Comparison of ENCODE assay signal across 2 cellular contexts in the genomic region with DNA sequence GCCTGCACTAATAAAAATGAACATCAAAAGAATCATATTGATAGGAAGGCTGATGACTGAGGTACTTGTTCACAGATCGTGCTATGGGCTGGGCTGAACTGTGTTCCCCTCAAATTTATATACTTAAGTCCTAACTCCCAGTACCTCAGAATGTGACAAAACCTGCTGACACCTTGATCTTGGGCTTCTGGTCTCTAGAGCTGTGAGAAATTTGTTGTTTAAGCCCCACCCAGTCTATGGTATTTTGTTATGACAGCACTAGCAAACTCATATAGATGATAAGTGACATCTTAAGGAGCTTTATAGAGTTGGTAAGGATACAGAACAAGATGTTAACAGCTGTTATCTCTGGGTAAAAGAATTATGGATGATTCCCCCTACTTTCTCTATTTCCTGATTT.
TF ChIP-seq lines count a peak whose summit lies in the region.

No MANE protein-coding gene starts in this region.

TF ChIP-seq in SK-N-SH treated with all-trans-retinoic acid at 6 μM for 48 hours, 23 proteins besides CTCF, POLR2A, EP300 and RAD21:
- no peak for TF ChIP-seq PPARA (CRISPR knock-in tag; IDR thresholded peaks at IDR 0.05; ENCODE audit: borderline replicate concordance)
- TF ChIP-seq, protein P1, sequence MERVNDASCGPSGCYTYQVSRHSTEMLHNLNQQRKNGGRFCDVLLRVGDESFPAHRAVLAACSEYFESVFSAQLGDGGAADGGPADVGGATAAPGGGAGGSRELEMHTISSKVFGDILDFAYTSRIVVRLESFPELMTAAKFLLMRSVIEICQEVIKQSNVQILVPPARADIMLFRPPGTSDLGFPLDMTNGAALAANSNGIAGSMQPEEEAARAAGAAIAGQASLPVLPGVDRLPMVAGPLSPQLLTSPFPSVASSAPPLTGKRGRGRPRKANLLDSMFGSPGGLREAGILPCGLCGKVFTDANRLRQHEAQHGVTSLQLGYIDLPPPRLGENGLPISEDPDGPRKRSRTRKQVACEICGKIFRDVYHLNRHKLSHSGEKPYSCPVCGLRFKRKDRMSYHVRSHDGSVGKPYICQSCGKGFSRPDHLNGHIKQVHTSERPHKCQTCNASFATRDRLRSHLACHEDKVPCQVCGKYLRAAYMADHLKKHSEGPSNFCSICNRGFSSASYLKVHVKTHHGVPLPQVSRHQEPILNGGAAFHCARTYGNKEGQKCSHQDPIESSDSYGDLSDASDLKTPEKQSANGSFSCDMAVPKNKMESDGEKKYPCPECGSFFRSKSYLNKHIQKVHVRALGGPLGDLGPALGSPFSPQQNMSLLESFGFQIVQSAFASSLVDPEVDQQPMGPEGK (CRISPR knock-in tag; IDR thresholded peaks at IDR 0.05; ENCODE audit: borderline replicate concordance): no peak
- TF ChIP-seq CSDC2 (CRISPR knock-in tag; IDR thresholded peaks at IDR 0.05): no peak
- no peak for TF ChIP-seq GLIS3 (CRISPR knock-in tag; IDR thresholded peaks at IDR 0.05)
- no peak for TF ChIP-seq ZNF70 (CRISPR knock-in tag; IDR thresholded peaks at IDR 0.05)
- TF ChIP-seq TCF4 (CRISPR knock-in tag; IDR thresholded peaks at IDR 0.05; ENCODE audit: borderline replicate concordance): no peak
- no peak for TF ChIP-seq ZFP3 (CRISPR knock-in tag; IDR thresholded peaks at IDR 0.05)
- no peak for TF ChIP-seq RARB (CRISPR knock-in tag; IDR thresholded peaks at IDR 0.05)
- TF ChIP-seq OSR1 (CRISPR knock-in tag; IDR thresholded peaks at IDR 0.05): no peak
- TF ChIP-seq SNAI2 (CRISPR knock-in tag; IDR thresholded peaks at IDR 0.05): no peak
- TF ChIP-seq, protein P2, sequence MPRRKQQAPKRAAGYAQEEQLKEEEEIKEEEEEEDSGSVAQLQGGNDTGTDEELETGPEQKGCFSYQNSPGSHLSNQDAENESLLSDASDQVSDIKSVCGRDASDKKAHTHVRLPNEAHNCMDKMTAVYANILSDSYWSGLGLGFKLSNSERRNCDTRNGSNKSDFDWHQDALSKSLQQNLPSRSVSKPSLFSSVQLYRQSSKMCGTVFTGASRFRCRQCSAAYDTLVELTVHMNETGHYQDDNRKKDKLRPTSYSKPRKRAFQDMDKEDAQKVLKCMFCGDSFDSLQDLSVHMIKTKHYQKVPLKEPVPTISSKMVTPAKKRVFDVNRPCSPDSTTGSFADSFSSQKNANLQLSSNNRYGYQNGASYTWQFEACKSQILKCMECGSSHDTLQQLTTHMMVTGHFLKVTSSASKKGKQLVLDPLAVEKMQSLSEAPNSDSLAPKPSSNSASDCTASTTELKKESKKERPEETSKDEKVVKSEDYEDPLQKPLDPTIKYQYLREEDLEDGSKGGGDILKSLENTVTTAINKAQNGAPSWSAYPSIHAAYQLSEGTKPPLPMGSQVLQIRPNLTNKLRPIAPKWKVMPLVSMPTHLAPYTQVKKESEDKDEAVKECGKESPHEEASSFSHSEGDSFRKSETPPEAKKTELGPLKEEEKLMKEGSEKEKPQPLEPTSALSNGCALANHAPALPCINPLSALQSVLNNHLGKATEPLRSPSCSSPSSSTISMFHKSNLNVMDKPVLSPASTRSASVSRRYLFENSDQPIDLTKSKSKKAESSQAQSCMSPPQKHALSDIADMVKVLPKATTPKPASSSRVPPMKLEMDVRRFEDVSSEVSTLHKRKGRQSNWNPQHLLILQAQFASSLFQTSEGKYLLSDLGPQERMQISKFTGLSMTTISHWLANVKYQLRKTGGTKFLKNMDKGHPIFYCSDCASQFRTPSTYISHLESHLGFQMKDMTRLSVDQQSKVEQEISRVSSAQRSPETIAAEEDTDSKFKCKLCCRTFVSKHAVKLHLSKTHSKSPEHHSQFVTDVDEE (CRISPR knock-in tag; IDR thresholded peaks at IDR 0.05): no peak
- no peak for TF ChIP-seq ESRRG (CRISPR knock-in tag; IDR thresholded peaks at IDR 0.05)
- no peak for TF ChIP-seq TOX (CRISPR knock-in tag; IDR thresholded peaks at IDR 0.05; ENCODE audit: borderline replicate concordance)
- TF ChIP-seq, protein P3, sequence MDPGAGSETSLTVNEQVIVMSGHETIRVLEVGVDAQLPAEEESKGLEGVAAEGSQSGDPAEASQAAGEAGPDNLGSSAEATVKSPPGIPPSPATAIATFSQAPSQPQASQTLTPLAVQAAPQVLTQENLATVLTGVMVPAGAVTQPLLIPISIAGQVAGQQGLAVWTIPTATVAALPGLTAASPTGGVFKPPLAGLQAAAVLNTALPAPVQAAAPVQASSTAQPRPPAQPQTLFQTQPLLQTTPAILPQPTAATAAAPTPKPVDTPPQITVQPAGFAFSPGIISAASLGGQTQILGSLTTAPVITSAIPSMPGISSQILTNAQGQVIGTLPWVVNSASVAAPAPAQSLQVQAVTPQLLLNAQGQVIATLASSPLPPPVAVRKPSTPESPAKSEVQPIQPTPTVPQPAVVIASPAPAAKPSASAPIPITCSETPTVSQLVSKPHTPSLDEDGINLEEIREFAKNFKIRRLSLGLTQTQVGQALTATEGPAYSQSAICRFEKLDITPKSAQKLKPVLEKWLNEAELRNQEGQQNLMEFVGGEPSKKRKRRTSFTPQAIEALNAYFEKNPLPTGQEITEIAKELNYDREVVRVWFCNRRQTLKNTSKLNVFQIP (CRISPR knock-in tag; IDR thresholded peaks at IDR 0.05; ENCODE audit: borderline replicate concordance, low read depth): no peak
- no peak for TF ChIP-seq ZNF565 (CRISPR knock-in tag; conservative IDR thresholded peaks at IDR 0.05; ENCODE audit: low read depth)
- TF ChIP-seq ISL1 (CRISPR knock-in tag; IDR thresholded peaks at IDR 0.05): no peak
- TF ChIP-seq ARNTL (CRISPR knock-in tag; IDR thresholded peaks at IDR 0.05; ENCODE audit: borderline replicate concordance, low read depth): no peak
- TF ChIP-seq ZNF8 (CRISPR knock-in tag; IDR thresholded peaks at IDR 0.05): no peak
- TF ChIP-seq, protein P4, sequence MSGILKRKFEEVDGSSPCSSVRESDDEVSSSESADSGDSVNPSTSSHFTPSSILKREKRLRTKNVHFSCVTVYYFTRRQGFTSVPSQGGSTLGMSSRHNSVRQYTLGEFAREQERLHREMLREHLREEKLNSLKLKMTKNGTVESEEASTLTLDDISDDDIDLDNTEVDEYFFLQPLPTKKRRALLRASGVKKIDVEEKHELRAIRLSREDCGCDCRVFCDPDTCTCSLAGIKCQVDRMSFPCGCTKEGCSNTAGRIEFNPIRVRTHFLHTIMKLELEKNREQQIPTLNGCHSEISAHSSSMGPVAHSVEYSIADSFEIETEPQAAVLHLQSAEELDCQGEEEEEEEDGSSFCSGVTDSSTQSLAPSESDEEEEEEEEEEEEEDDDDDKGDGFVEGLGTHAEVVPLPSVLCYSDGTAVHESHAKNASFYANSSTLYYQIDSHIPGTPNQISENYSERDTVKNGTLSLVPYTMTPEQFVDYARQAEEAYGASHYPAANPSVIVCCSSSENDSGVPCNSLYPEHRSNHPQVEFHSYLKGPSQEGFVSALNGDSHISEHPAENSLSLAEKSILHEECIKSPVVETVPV (CRISPR knock-in tag; IDR thresholded peaks at IDR 0.05): no peak
TF ChIP-seq in SK-N-SH treated with all-trans-retinoic acid at 6 μM for 48 hours: peak in this region for 0.

TF ChIP-seq in HepG2, 621 proteins besides CTCF, POLR2A, EP300 and RAD21:
- no peak for TF ChIP-seq ZSCAN20 (CRISPR knock-in tag; IDR thresholded peaks at IDR 0.05; ENCODE audit: borderline replicate concordance)
- no peak for TF ChIP-seq ZNF780A (CRISPR knock-in tag; IDR thresholded peaks at IDR 0.05)
- no peak for TF ChIP-seq IKZF1 (IDR thresholded peaks at IDR 0.05)
- TF ChIP-seq THAP11 (CRISPR knock-in tag; IDR thresholded peaks at IDR 0.05): no peak
- TF ChIP-seq CBX2 (IDR thresholded peaks at IDR 0.05; ENCODE audit: low read depth, low read length): no peak
- TF ChIP-seq CBX2 (CRISPR knock-in tag; IDR thresholded peaks at IDR 0.05; ENCODE audit: low read depth): no peak
- TF ChIP-seq, protein P5, sequence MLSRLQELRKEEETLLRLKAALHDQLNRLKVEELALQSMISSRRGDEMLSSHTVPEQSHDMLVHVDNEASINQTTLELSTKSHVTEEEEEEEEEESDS (CRISPR knock-in tag; IDR thresholded peaks at IDR 0.05; ENCODE audit: borderline replicate concordance): no peak
- TF ChIP-seq FLYWCH1 (CRISPR knock-in tag; IDR thresholded peaks at IDR 0.05): no peak
- no peak for TF ChIP-seq FOXA3 (CRISPR knock-in tag; IDR thresholded peaks at IDR 0.05)
- TF ChIP-seq CC2D1A (CRISPR knock-in tag; IDR thresholded peaks at IDR 0.05): no peak
